Comparison of ENCODE assay signal across 10 cellular contexts in the genomic region with DNA sequence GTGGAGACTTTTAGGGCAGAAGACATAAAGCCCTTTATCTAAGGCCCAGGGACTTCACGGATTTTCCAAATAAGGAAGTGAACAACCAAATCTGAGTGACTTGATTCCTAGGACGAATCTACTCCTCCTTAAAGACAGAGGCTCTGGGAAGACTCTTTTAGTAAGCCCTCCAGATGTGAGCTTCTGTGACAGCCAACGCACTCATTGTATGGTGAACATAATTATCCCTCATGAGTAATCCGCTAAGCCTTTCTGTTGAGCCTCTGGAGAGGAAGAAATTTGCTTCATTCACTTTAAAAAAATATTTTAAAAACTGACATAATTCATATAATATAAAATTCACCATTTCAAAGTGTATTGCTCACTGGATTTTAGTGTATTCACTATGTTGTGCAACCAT. TPM values are rescaled to one million over a fixed set of nuclear protein-coding genes. Genes with fewer than 3 reads are reported as not detected.
DNase-seq lines count a peak whose midpoint lies in the region; ATAC-seq and TF ChIP-seq lines count a peak whose summit lies in the region.
"Had no signal": no experiment of that assay in that cellular context is flagged by ENCODE, and none has a peak within 500 bp of the region (broad histone marks: within the 10 kb centered on the region; RNA-seq: fewer than 3 reads in every experiment).

No MANE protein-coding gene starts in this region.

- peaks cover 31% of the 10 kb centered on the region for H3K4me1 Mint-ChIP-seq in CD14-positive monocyte

- DNase-seq in CD14-positive monocyte (ENCODE audit: low spot score) (no peak), NCI-H82 treated with DMSO at 0.1 percent for 48 hours (lab: John Stamatoyannopoulos, UW; ENCODE audit: unreplicated experiment) (peak; percentile 49), osteoblast (ENCODE audit: insufficient read length, low spot score, missing footprints) (peak; percentile 13), lower leg skin (ENCODE audit: low spot score in 2 of 2) (no peak), GM13977 (ENCODE audit: low spot score) (no peak), RPMI8226 (no peak)

- TF ChIP-seq CTCF in CD14-positive monocyte (IDR thresholded peaks at IDR 0.05) = no peak
- TF ChIP-seq CTCF in osteoblast (IDR thresholded peaks at IDR 0.05; ENCODE audit: extremely low read depth, low read depth, low read length) = no peak
- no peak for TF ChIP-seq CTCF in lower leg skin (IDR thresholded peaks at IDR 0.05)
- TF ChIP-seq CTCF in GM13977 (IDR thresholded peaks at IDR 0.05; ENCODE audit: extremely low read depth, insufficient read depth, missing control alignments) = no peak

- H2AFZ ChIP-seq in osteoblast (ENCODE audit: low read length) = peak overlapping the region; percentile 37

- in situ Hi-C loops in GM13977 (cut with MboI; ENCODE audit: low pct_unique_long_range_greater_than_20kb, low sequenced_read_pairs, unreplicated experiment) = no loop called here

- no peaks in the 10 kb centered on the region for H3K9me3 Mint-ChIP-seq in CD14-positive monocyte
- H3K9me3 Mint-ChIP-seq: stimulated activated effector memory CD8-positive, alpha-beta T cell treated with anti-CD3 and anti-CD28 coated beads, Interleukin-12 subunit alpha, Interleukin-12 subunit beta, amount 100 ng/mL, for 72 hours had no signal

- no peak for TF ChIP-seq POLR2A in lower leg skin (IDR thresholded peaks at IDR 0.05)

- H4K20me1 ChIP-seq in osteoblast (ENCODE audit: insufficient read depth, low read length) = no peaks in the 10 kb centered on the region

- H3K27me3 Mint-ChIP-seq in CD14-positive monocyte (ENCODE audit: low read depth in 3 of 3) = peaks cover 0 to 4% (median 0%) of the 10 kb centered on the region in 3 donors

- WGBS in lower leg skin, 2 donors = 62 to 76% methylated on average over 4 of the region's 4 CpGs

- H3K4me2 ChIP-seq in osteoblast (ENCODE audit: insufficient read depth, low read length) = peak overlapping the region; percentile 59

- H3K36me3 ChIP-seq in osteoblast (ENCODE audit: insufficient read depth, low read length) = peaks cover 20% of the 10 kb centered on the region

- H3K36me3 Mint-ChIP-seq in CD14-positive monocyte = peaks cover 63 to 68% of the 10 kb centered on the region in 2 donors

- ATAC-seq in esophagus mucosa = peak; percentile 53
- no peak for ATAC-seq in GM21576 (IDR thresholded peaks at IDR 0.05; ENCODE audit: unreplicated experiment)
- ATAC-seq: stimulated activated effector memory CD8-positive, alpha-beta T cell treated with anti-CD3 and anti-CD28 coated beads, Interleukin-12 subunit alpha, Interleukin-12 subunit beta, amount 100 ng/mL, for 72 hours had no signal

- H3K9me3 ChIP-seq in osteoblast (ENCODE audit: low read depth, low read length) = no peaks in the 10 kb centered on the region

- H3K4me3 Mint-ChIP-seq in CD14-positive monocyte = no peak overlapping the region
- H3K4me3 Mint-ChIP-seq: stimulated activated effector memory CD8-positive, alpha-beta T cell treated with anti-CD3 and anti-CD28 coated beads, Interleukin-12 subunit alpha, Interleukin-12 subunit beta, amount 100 ng/mL, for 72 hours had no signal

- peak overlapping the region; percentile 2 for H3K4me3 ChIP-seq in osteoblast (ENCODE audit: insufficient read depth, low read length)
- no peak overlapping the region for H3K4me3 ChIP-seq in lower leg skin (ENCODE audit: low read depth, poor library complexity, severe bottlenecking)

- no peaks in the 10 kb centered on the region for H3K27me3 ChIP-seq in osteoblast (ENCODE audit: insufficient read depth, low read length)

- H3K4me1 ChIP-seq in osteoblast (ENCODE audit: insufficient read depth, low read length) = peaks cover 42% of the 10 kb centered on the region

- H3K27ac ChIP-seq in osteoblast (ENCODE audit: low read depth, low read length) = peak overlapping the region; percentile 95
- H3K27ac ChIP-seq: C4-2B had no signal

- intact Hi-C loops in CD14-positive monocyte (cut with micrococcal nuclease) = no loop called here
- intact Hi-C loops in lower leg skin (cut with DNase I; ENCODE audit: low total_unique reads) = no loop called here

- H3K79me2 ChIP-seq in osteoblast (ENCODE audit: insufficient read depth, low read length) = peaks cover 4% of the 10 kb centered on the region

- H3K27ac Mint-ChIP-seq in CD14-positive monocyte = peak overlapping the region; percentile 93 to 98 (median 97)

RNA-seq across cellular contexts. Expression of a gene that starts 33.5 kb away (rescaled TPM):
- 1 to 10 TPM; 2.5 to 5.8 TPM for polyA plus RNA-seq in CD14-positive monocyte
- total RNA-seq in esophagus mucosa (11.5 TPM), osteoblast (40.5 and 47.7 TPM in 2 replicates), lower leg skin (10 to 100 TPM; 11.8 to 26.2 (median 20.0) TPM)

Comparison
In these comparisons a context has a peak if more than half of its experiments do, and no peak if none do; other contexts are left out.
1. DNase-seq: peak in NCI-H82 treated with DMSO at 0.1 percent for 48 hours (single experiment) and osteoblast (single experiment); none in CD14-positive monocyte (single experiment), lower leg skin (0 of 2), GM13977 (single experiment) and RPMI8226 (single experiment).